In the genomic region with DNA sequence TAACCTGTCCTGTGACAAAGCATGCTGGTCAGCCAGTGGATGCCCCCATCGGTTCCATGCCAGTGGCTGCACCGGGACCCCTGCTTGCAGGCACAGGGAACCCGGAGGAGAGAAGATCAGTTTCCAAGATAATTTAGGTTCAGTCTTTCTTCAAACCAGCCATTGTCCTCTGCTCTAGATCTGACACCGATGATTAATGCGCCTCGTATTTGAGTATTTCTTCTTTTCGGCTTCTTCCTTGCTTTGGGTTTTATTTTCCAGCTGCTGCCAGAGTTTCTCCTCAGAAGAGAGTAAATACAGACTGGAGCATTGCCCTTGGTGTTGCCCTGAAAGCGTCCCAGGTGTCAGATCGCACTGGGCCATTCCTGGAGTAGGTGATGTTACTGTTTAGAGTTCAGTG, we compare ENCODE assay signal across 34 cellular contexts.
"Had no signal": no experiment of that assay in that cellular context is flagged by ENCODE, and none has a peak within 500 bp of the region (broad histone marks: within the 10 kb centered on the region; RNA-seq: fewer than 3 reads in every experiment).

No MANE protein-coding gene starts in this region.

- FAIRE-seq: TTC549 had no signal

- H3K36me3 ChIP-seq: ascending aorta, brain microvascular endothelial cell, breast epithelium had no signal

- H3K4me1 Mint-ChIP-seq: activated naive CD4-positive, alpha-beta T cell treated with anti-CD3 and anti-CD28 coated beads, Interleukin-2, amount 50 U/mL, for 24 hours; activated naive CD8-positive, alpha-beta T cell treated with anti-CD3 and anti-CD28 coated beads, Interleukin-2, amount 50 U/mL, for 24 hours; T-helper 17 cell had no signal

- H3K27me3 Mint-ChIP-seq: activated B cell treated with CpG ODN at 0.5 μM for 24 hours; activated CD4-positive, alpha-beta memory T cell treated with anti-CD3 and anti-CD28 coated beads for 36 hours; activated CD4-positive, alpha-beta T cell treated with anti-CD3 and anti-CD28 coated beads, Interleukin-2, amount 10 ng/mL, durations not matched to agents 24 days and 14 days; activated CD8-positive, alpha-beta T cell treated with anti-CD3 and anti-CD28 coated beads for 36 hours; activated naive CD4-positive, alpha-beta T cell treated with anti-CD3 and anti-CD28 coated beads, Interleukin-2, amount 10 ng/mL, durations not matched to agents 7 days and 5 days; activated naive CD4-positive, alpha-beta T cell treated with anti-CD3 and anti-CD28 coated beads, Interleukin-2, amount 50 U/mL, for 24 hours; activated naive CD8-positive, alpha-beta T cell; activated naive CD8-positive, alpha-beta T cell treated with anti-CD3 and anti-CD28 coated beads, Interleukin-2, amount 10 ng/mL, durations not matched to agents 7 days and 5 days; activated naive CD8-positive, alpha-beta T cell treated with anti-CD3 and anti-CD28 coated beads, Interleukin-2, amount 50 U/mL, for 24 hours; T-helper 17 cell had no signal

- H3K4me1 ChIP-seq: ascending aorta, breast epithelium had no signal

- H3K4me3 ChIP-seq: ascending aorta, body of pancreas, breast epithelium had no signal

- H3K27me3 ChIP-seq: ascending aorta, body of pancreas, brain microvascular endothelial cell had no signal

- H3K9me3 ChIP-seq: ascending aorta, body of pancreas, breast epithelium had no signal

- H3K36me3 Mint-ChIP-seq: activated CD4-positive, alpha-beta memory T cell treated with anti-CD3 and anti-CD28 coated beads for 36 hours; activated naive CD4-positive, alpha-beta T cell treated with anti-CD3 and anti-CD28 coated beads, Interleukin-2, amount 10 ng/mL, durations not matched to agents 7 days and 5 days; activated naive CD4-positive, alpha-beta T cell treated with anti-CD3 and anti-CD28 coated beads, Interleukin-2, amount 50 U/mL, for 24 hours; activated naive CD8-positive, alpha-beta T cell; activated naive CD8-positive, alpha-beta T cell treated with anti-CD3 and anti-CD28 coated beads, Interleukin-2, amount 10 ng/mL, durations not matched to agents 7 days and 5 days; T-cell had no signal

- H3K27ac Mint-ChIP-seq: activated B cell treated with CpG ODN at 0.5 μM for 24 hours; activated CD4-positive, alpha-beta memory T cell treated with anti-CD3 and anti-CD28 coated beads for 36 hours; activated CD4-positive, alpha-beta T cell treated with anti-CD3 and anti-CD28 coated beads, Interleukin-2, amount 10 ng/mL, durations not matched to agents 24 days and 14 days; activated CD8-positive, alpha-beta T cell treated with anti-CD3 and anti-CD28 coated beads for 36 hours; activated naive CD4-positive, alpha-beta T cell treated with anti-CD3 and anti-CD28 coated beads, Interleukin-2, amount 10 ng/mL, durations not matched to agents 7 days and 5 days; activated naive CD4-positive, alpha-beta T cell treated with anti-CD3 and anti-CD28 coated beads, Interleukin-2, amount 50 U/mL, for 24 hours; activated naive CD8-positive, alpha-beta T cell; activated naive CD8-positive, alpha-beta T cell treated with anti-CD3 and anti-CD28 coated beads, Interleukin-2, amount 10 ng/mL, durations not matched to agents 7 days and 5 days; activated naive CD8-positive, alpha-beta T cell treated with anti-CD3 and anti-CD28 coated beads, Interleukin-2, amount 50 U/mL, for 24 hours; activated T-helper 2 cell treated with anti-CD3 and anti-CD28 coated beads, Interferon-gamma antibody, Interleukin-2, Interleukin-4, amounts not matched to agents 10 μg/mL and 5 μg/mL and 100 μg/mL, durations not matched to agents 14 hours and 24 hours and 36 hours; T-cell; T-helper 17 cell; T-helper 2 cell treated with Interferon-gamma antibody and Interleukin-4, amounts not matched to agents 5 μg/mL and 100 μg/mL, for 36 hours had no signal

- H3K27ac ChIP-seq: ascending aorta, body of pancreas, brain microvascular endothelial cell, breast epithelium, VCaP had no signal

- H3K4me3 Mint-ChIP-seq: activated B cell treated with CpG ODN at 0.5 μM for 24 hours; activated CD4-positive, alpha-beta memory T cell treated with anti-CD3 and anti-CD28 coated beads for 36 hours; activated CD4-positive, alpha-beta T cell treated with anti-CD3 and anti-CD28 coated beads, Interleukin-2, amount 10 ng/mL, durations not matched to agents 24 days and 14 days; activated CD8-positive, alpha-beta T cell treated with anti-CD3 and anti-CD28 coated beads for 36 hours; activated naive CD4-positive, alpha-beta T cell treated with anti-CD3 and anti-CD28 coated beads, Interleukin-2, amount 10 ng/mL, durations not matched to agents 7 days and 5 days; activated naive CD4-positive, alpha-beta T cell treated with anti-CD3 and anti-CD28 coated beads, Interleukin-2, amount 50 U/mL, for 24 hours; activated naive CD8-positive, alpha-beta T cell; activated naive CD8-positive, alpha-beta T cell treated with anti-CD3 and anti-CD28 coated beads, Interleukin-2, amount 10 ng/mL, durations not matched to agents 7 days and 5 days; activated naive CD8-positive, alpha-beta T cell treated with anti-CD3 and anti-CD28 coated beads, Interleukin-2, amount 50 U/mL, for 24 hours; activated T-cell treated with anti-CD3 and anti-CD28 coated beads, Interleukin-2, amount 50 U/mL, for 4 hours; T-cell; T-helper 17 cell; T-helper 2 cell treated with Interferon-gamma antibody and Interleukin-4, amounts not matched to agents 5 μg/mL and 100 μg/mL, for 36 hours had no signal

- ATAC-seq: activated CD8-positive, alpha-beta T cell treated with anti-CD3 and anti-CD28 coated beads for 36 hours; activated naive CD8-positive, alpha-beta T cell treated with anti-CD3 and anti-CD28 coated beads, Interleukin-2, amount 50 U/mL, for 24 hours; activated T-cell treated with anti-CD3 and anti-CD28 coated beads, Interleukin-2, amount 50 U/mL, for 4 hours; body of pancreas; T-cell; T-helper 17 cell had no signal

- DNase-seq: activated B cell treated with CpG ODN at 0.5 μM for 24 hours; activated CD4-positive, alpha-beta memory T cell treated with anti-CD3 and anti-CD28 coated beads for 36 hours; activated CD4-positive, alpha-beta T cell treated with anti-CD3 and anti-CD28 coated beads for 4 hours; activated CD4-positive, alpha-beta T cell treated with anti-CD3 and anti-CD28 coated beads, Interleukin-2, amount 10 ng/mL, durations not matched to agents 24 days and 14 days; activated CD4-positive, alpha-beta T cell treated with anti-CD3 and anti-CD28 coated beads, Interleukin-2, amount 50 U/mL, for 1 hour; activated CD4-positive, alpha-beta T cell treated with anti-CD3 and anti-CD28 coated beads, Interleukin-2, amount 50 U/mL, for 4 hours; activated CD4-positive, CD25-positive, alpha-beta regulatory T cell treated with anti-CD3 and anti-CD28 coated beads, Interleukin-2, amount 50 U/mL, for 72 hours; activated CD8-positive, alpha-beta memory T cell treated with anti-CD3 and anti-CD28 coated beads, Interleukin-2, amount 50 U/mL, for 4 hours; activated CD8-positive, alpha-beta T cell treated with anti-CD3 and anti-CD28 coated beads for 36 hours; activated effector memory CD4-positive, alpha-beta T cell treated with Interleukin-2 at 50 U/mL for 16 hours; activated gamma-delta T cell; activated naive CD4-positive, alpha-beta T cell treated with anti-CD3 and anti-CD28 coated beads, Interleukin-2, amount 10 ng/mL, durations not matched to agents 7 days and 5 days; activated naive CD4-positive, alpha-beta T cell treated with Interleukin-2 at 50 U/mL for 16 hours; activated naive CD8-positive, alpha-beta T cell treated with anti-CD3 and anti-CD28 coated beads, Interleukin-2, amount 10 ng/mL, durations not matched to agents 7 days and 5 days; activated naive CD8-positive, alpha-beta T cell treated with anti-CD3 and anti-CD28 coated beads, Interleukin-2, amount 50 U/mL, for 24 hours; activated T-cell treated with anti-CD3 and anti-CD28 coated beads for 4 hours; activated T-cell treated with anti-CD3 and anti-CD28 coated beads, Interleukin-2, amount 50 U/mL, for 1 hour; activated T-cell treated with anti-CD3 and anti-CD28 coated beads, Interleukin-2, amount 50 U/mL, for 4 hours; amygdala; anterior cingulate cortex; body of pancreas; brain microvascular endothelial cell; central memory CD4-positive, alpha-beta T cell; T-cell; T-helper 17 cell; T-helper 9 cell had no signal

- H3K9me3 Mint-ChIP-seq: activated B cell treated with CpG ODN at 0.5 μM for 24 hours; activated CD4-positive, alpha-beta memory T cell treated with anti-CD3 and anti-CD28 coated beads for 36 hours; activated CD4-positive, alpha-beta T cell treated with anti-CD3 and anti-CD28 coated beads, Interleukin-2, amount 10 ng/mL, durations not matched to agents 24 days and 14 days; activated CD8-positive, alpha-beta T cell treated with anti-CD3 and anti-CD28 coated beads for 36 hours; activated naive CD4-positive, alpha-beta T cell treated with anti-CD3 and anti-CD28 coated beads, Interleukin-2, amount 10 ng/mL, durations not matched to agents 7 days and 5 days; activated naive CD4-positive, alpha-beta T cell treated with anti-CD3 and anti-CD28 coated beads, Interleukin-2, amount 50 U/mL, for 24 hours; activated naive CD8-positive, alpha-beta T cell treated with anti-CD3 and anti-CD28 coated beads, Interleukin-2, amount 10 ng/mL, durations not matched to agents 7 days and 5 days; activated naive CD8-positive, alpha-beta T cell treated with anti-CD3 and anti-CD28 coated beads, Interleukin-2, amount 50 U/mL, for 24 hours; activated T-cell treated with anti-CD3 and anti-CD28 coated beads, Interleukin-2, amount 50 U/mL, for 4 hours; activated T-helper 2 cell treated with anti-CD3 and anti-CD28 coated beads, Interferon-gamma antibody, Interleukin-2, Interleukin-4, amounts not matched to agents 10 μg/mL and 5 μg/mL and 100 μg/mL, durations not matched to agents 14 hours and 24 hours and 36 hours; T-cell; T-helper 2 cell treated with Interferon-gamma antibody and Interleukin-4, amounts not matched to agents 5 μg/mL and 100 μg/mL, for 36 hours had no signal
